ENCODE assay signal across 9 cellular contexts in the genomic region with DNA sequence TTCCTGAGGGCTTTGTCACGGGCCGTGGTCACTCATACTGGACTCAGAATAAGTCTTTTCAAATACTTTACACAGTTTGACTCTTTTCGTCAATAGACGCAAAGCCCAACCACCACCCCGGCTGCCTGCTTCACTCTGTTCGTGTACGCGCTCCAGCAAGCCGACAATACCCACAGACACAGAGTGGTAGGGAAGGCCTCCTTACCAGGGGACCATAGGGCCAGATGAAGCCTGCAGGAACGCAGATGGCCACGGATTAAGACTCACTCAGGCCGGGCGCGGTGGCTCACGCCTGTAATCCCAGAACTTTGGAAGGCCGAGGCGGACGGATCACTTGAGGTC. TPM values are rescaled to one million over a fixed set of nuclear protein-coding genes. Genes with fewer than 3 reads are reported as not detected.
DNase-seq lines count a peak whose midpoint lies in the region; ATAC-seq and TF ChIP-seq lines count a peak whose summit lies in the region.
"Had no signal": no experiment of that assay in that cellular context is flagged by ENCODE, and none has a peak within 500 bp of the region (broad histone marks: within the 10 kb centered on the region; RNA-seq: fewer than 3 reads in every experiment).

No MANE protein-coding gene starts in this region.

- no peaks in the 10 kb centered on the region for H4K20me1 ChIP-seq in H9 (ENCODE audit: control insufficient read depth, insufficient read depth, insufficient read length)

- H3K27me3 Mint-ChIP-seq in CD4-positive, CD25-positive, alpha-beta regulatory T cell = no peaks in the 10 kb centered on the region
- no peaks in the 10 kb centered on the region; the same call in 1 of the 2 replicates for H3K27me3 Mint-ChIP-seq in H9 (ENCODE audit: low read depth)
- no peaks in the 10 kb centered on the region for H3K27me3 Mint-ChIP-seq in dendritic cell treated with granulocyte-macrophage colony-stimulating factor and Interleukin-4, amounts not matched to agents 40 ng/mL and 50 ng/mL, for 4 days

- no peak overlapping the region for H4K5ac ChIP-seq in H9 (ENCODE audit: insufficient read length, low read depth, low read length)
- no peak overlapping the region for H4K5ac ChIP-seq in mesendoderm (ENCODE audit: low read length)

- peak overlapping the region; percentile 97 to 99 (median 98) for H3K4me3 Mint-ChIP-seq in CD4-positive, CD25-positive, alpha-beta regulatory T cell
- H3K4me3 Mint-ChIP-seq in H9 = peak overlapping the region; percentile 97 to 99
- peak overlapping the region; percentile 100 for H3K4me3 Mint-ChIP-seq in dendritic cell treated with granulocyte-macrophage colony-stimulating factor and Interleukin-4, amounts not matched to agents 40 ng/mL and 50 ng/mL, for 4 days

- H4K8ac ChIP-seq in H9 (replicated peaks; ENCODE audit: insufficient read length, low read depth, low read length) = no peak overlapping the region
- H4K8ac ChIP-seq in mesendoderm (ENCODE audit: low read depth, low read length) = no peak overlapping the region

- H3K4me3 ChIP-seq in CD4-positive, CD25-positive, alpha-beta regulatory T cell (ENCODE audit: low read depth, low read length) = peak overlapping the region; percentile 98
- H3K4me3 ChIP-seq in SJCRH30 (peak overlapping the region; percentile 78), mesendoderm (ENCODE audit: low read length) (peak overlapping the region; percentile 74), tibial nerve (peak overlapping the region; percentile 69 to 83 (median 74))

- H2BK12ac ChIP-seq in H9 (ENCODE audit: insufficient read length, low read depth, low read length) = no peak overlapping the region

- DNase-seq in CD4-positive, CD25-positive, alpha-beta regulatory T cell = peak in 1 of 3 donors; percentile 20
- DNase-seq in H9 (no peak), SJCRH30 (peak; percentile 27 to 38), mesendoderm (peak; percentile 35), tibial nerve (ENCODE audit: low spot score in 2 of 2) (no peak), HuH-7 (ENCODE audit: low spot score) (no peak)

- H2BK15ac ChIP-seq in H9 (ENCODE audit: low read depth, low read length) (no peak overlapping the region), mesendoderm (replicated peaks; ENCODE audit: low read depth) (no peak overlapping the region)

- H3K79me1 ChIP-seq in H9 (ENCODE audit: insufficient read depth, low read depth, low read length, poor library complexity, severe bottlenecking) = peaks cover 12% of the 10 kb centered on the region
- peaks cover 22% of the 10 kb centered on the region for H3K79me1 ChIP-seq in mesendoderm (ENCODE audit: low read length)

- no peak overlapping the region for H3K56ac ChIP-seq in H9 (ENCODE audit: insufficient read length, low read depth, low read length)
- H3K56ac ChIP-seq in mesendoderm (ENCODE audit: low read length) = peak overlapping the region; percentile 83

- H3K27ac Mint-ChIP-seq in CD4-positive, CD25-positive, alpha-beta regulatory T cell = peak overlapping the region; percentile 98 to 99 (median 98)
- H3K27ac Mint-ChIP-seq in H9 = peak overlapping the region; percentile 96 to 99 (median 97); a peak in 6 of 7 replicates
- peak overlapping the region; percentile 96 for H3K27ac Mint-ChIP-seq in dendritic cell treated with granulocyte-macrophage colony-stimulating factor and Interleukin-4, amounts not matched to agents 40 ng/mL and 50 ng/mL, for 4 days

- H3K79me2 ChIP-seq in H9 (ENCODE audit: insufficient read depth, low read length) (peaks cover 22% of the 10 kb centered on the region; the same call in 1 of the 2 replicates), mesendoderm (ENCODE audit: control insufficient read depth, insufficient read depth, low read length) (peaks cover 42% of the 10 kb centered on the region)

- H3K9me3 ChIP-seq in CD4-positive, CD25-positive, alpha-beta regulatory T cell (ENCODE audit: control insufficient read depth in 2 of 2, low read length in 2 of 2) = no peaks in the 10 kb centered on the region
- H3K9me3 ChIP-seq in H9 (ENCODE audit: control insufficient read depth, low read depth, low read length) (no peaks in the 10 kb centered on the region), SJCRH30 (replicated peaks) (no peaks in the 10 kb centered on the region), tibial nerve (no peaks in the 10 kb centered on the region)

- no CpG with 5 or more reads among the region's 18 CpGs for WGBS in H9 (ENCODE audit: extremely low coverage, insufficient read length, low lambda C conversion rate)
- no CpG with 5 or more reads among the region's 18 CpGs for WGBS in mesendoderm (ENCODE audit: extremely low coverage, insufficient coverage, low lambda C conversion rate)
- 1 to 2% methylated on average over 17 to 18 of the region's 18 CpGs for WGBS in tibial nerve, 2 donors

- H3K9ac ChIP-seq in H9 (ENCODE audit: extremely low read depth, insufficient read length, low read length) (peak overlapping the region; percentile 97), mesendoderm (ENCODE audit: low read length) (peak overlapping the region; percentile 86)

- peak in 1 of 2 donors; percentile 26 for ATAC-seq in CD4-positive, CD25-positive, alpha-beta regulatory T cell (ENCODE audit: low read depth in 2 of 2)
- ATAC-seq in HG02870 (IDR thresholded peaks at IDR 0.05; ENCODE audit: unreplicated experiment) = no peak

- no peak overlapping the region for H3T11ph ChIP-seq in H9 (ENCODE audit: low read length)

- H3K27me3 ChIP-seq in CD4-positive, CD25-positive, alpha-beta regulatory T cell (ENCODE audit: control insufficient read depth, insufficient read depth, low read length) = no peaks in the 10 kb centered on the region
- H3K27me3 ChIP-seq in H9 (ENCODE audit: insufficient read depth, low read length) (no peaks in the 10 kb centered on the region), SJCRH30 (no peaks in the 10 kb centered on the region), mesendoderm (ENCODE audit: insufficient read depth, low read length, poor library complexity) (no peaks in the 10 kb centered on the region), tibial nerve (no peaks in the 10 kb centered on the region)

- no peak overlapping the region for H2BK5ac ChIP-seq in H9 (ENCODE audit: insufficient read length, low read length)
- H2BK5ac ChIP-seq in mesendoderm (ENCODE audit: low read length) = no peak overlapping the region

- no peak for TF ChIP-seq EP300 in tibial nerve (IDR thresholded peaks at IDR 0.05)

- no peak overlapping the region for H2BK20ac ChIP-seq in H9 (ENCODE audit: low read depth, low read length, poor library complexity, severe bottlenecking)

- H3K9me3 Mint-ChIP-seq in CD4-positive, CD25-positive, alpha-beta regulatory T cell = peaks cover 0 to 1% (median 0%) of the 10 kb centered on the region in 7 donors
- H3K9me3 Mint-ChIP-seq in H9 = no peaks in the 10 kb centered on the region
- no peaks in the 10 kb centered on the region for H3K9me3 Mint-ChIP-seq in dendritic cell treated with granulocyte-macrophage colony-stimulating factor and Interleukin-4, amounts not matched to agents 40 ng/mL and 50 ng/mL, for 4 days

- H2AFZ ChIP-seq in H9 (ENCODE audit: low read length) = no peak overlapping the region

- H3K27ac ChIP-seq in CD4-positive, CD25-positive, alpha-beta regulatory T cell (ENCODE audit: insufficient read depth, low read length, poor library complexity, severe bottlenecking) = peak overlapping the region; percentile 89
- no peak overlapping the region for H3K27ac ChIP-seq in H9 (ENCODE audit: insufficient read length, low read depth, low read length)
- H3K27ac ChIP-seq in SJCRH30 = peak overlapping the region; percentile 92
- H3K27ac ChIP-seq in mesendoderm (ENCODE audit: low read depth, low read length) = no peak overlapping the region
- H3K27ac ChIP-seq in tibial nerve = peak overlapping the region; percentile 83 to 94 (median 92)

- H3K23ac ChIP-seq in H9 (ENCODE audit: insufficient read length, low read depth, low read length) (no peak overlapping the region), mesendoderm (ENCODE audit: low read length) (no peak overlapping the region)

- H3K14ac ChIP-seq in H9 (ENCODE audit: insufficient read depth, low read length) = peak overlapping the region; percentile 80

- TF ChIP-seq POLR2A in tibial nerve (IDR thresholded peaks at IDR 0.05) = no peak

- peaks cover 21% of the 10 kb centered on the region for H3K4me1 ChIP-seq in CD4-positive, CD25-positive, alpha-beta regulatory T cell (ENCODE audit: control insufficient read depth, insufficient read depth, low read length, poor library complexity, severe bottlenecking)
- H3K4me1 ChIP-seq in H9 (ENCODE audit: insufficient read depth, low read length) (peaks cover 5% of the 10 kb centered on the region; the same call in 1 of the 2 replicates), SJCRH30 (peaks cover 3% of the 10 kb centered on the region), mesendoderm (ENCODE audit: control insufficient read depth, low read depth, low read length) (peaks cover 5% of the 10 kb centered on the region), tibial nerve (peaks cover 0 to 37% (median 14%) of the 10 kb centered on the region in 4 donors)

- peaks cover 20% of the 10 kb centered on the region for H3K36me3 Mint-ChIP-seq in CD4-positive, CD25-positive, alpha-beta regulatory T cell
- H3K36me3 Mint-ChIP-seq in H9 (ENCODE audit: insufficient read depth in 1 of 3, low read depth in 3 of 3) = peaks cover 11 to 25% (median 22%) of the 10 kb centered on the region in 3 experiments; a peak in 6 of 7 replicates
- H3K36me3 Mint-ChIP-seq in dendritic cell treated with granulocyte-macrophage colony-stimulating factor and Interleukin-4, amounts not matched to agents 40 ng/mL and 50 ng/mL, for 4 days (ENCODE audit: low read depth) = peaks cover 51% of the 10 kb centered on the region

- no peak overlapping the region for H2BK120ac ChIP-seq in H9 (ENCODE audit: low read depth, low read length, poor library complexity, severe bottlenecking)
- H2BK120ac ChIP-seq in mesendoderm (ENCODE audit: low read depth, low read length) = no peak overlapping the region

- peaks cover 6 to 53% (median 39%) of the 10 kb centered on the region in 4 donors for H3K4me1 Mint-ChIP-seq in CD4-positive, CD25-positive, alpha-beta regulatory T cell
- H3K4me1 Mint-ChIP-seq in H9 = peaks cover 10 to 13% of the 10 kb centered on the region in 2 experiments
- peaks cover 33% of the 10 kb centered on the region for H3K4me1 Mint-ChIP-seq in dendritic cell treated with granulocyte-macrophage colony-stimulating factor and Interleukin-4, amounts not matched to agents 40 ng/mL and 50 ng/mL, for 4 days (ENCODE audit: low read depth)

- intact Hi-C loops in dendritic cell treated with granulocyte-macrophage colony-stimulating factor and Interleukin-4, amounts not matched to agents 40 ng/mL and 50 ng/mL, for 4 days (cut with micrococcal nuclease) = loop anchor here (1.0 kb wide), 1 partner anchor 42 kb away; a partner anchor contains a TSS

- H3K4me2 ChIP-seq in H9 (ENCODE audit: insufficient read depth, insufficient read length, low read length) (peak overlapping the region; percentile 72), mesendoderm (ENCODE audit: low read length) (peak overlapping the region; percentile 56)

- TF ChIP-seq CTCF in H9 (conservative IDR thresholded peaks at IDR 0.05) (no peak), tibial nerve (IDR thresholded peaks at IDR 0.05) (no peak)

- no peak overlapping the region for H2AK5ac ChIP-seq in H9 (ENCODE audit: insufficient read length, low read length)
- no peak overlapping the region for H2AK5ac ChIP-seq in mesendoderm (ENCODE audit: low read length)

- H3K36me3 ChIP-seq in CD4-positive, CD25-positive, alpha-beta regulatory T cell (ENCODE audit: control insufficient read depth, insufficient read depth, low read length) = peaks cover 13% of the 10 kb centered on the region
- peaks cover 3% of the 10 kb centered on the region; the same call in 1 of the 2 replicates for H3K36me3 ChIP-seq in SJCRH30
- H3K36me3 ChIP-seq in mesendoderm (ENCODE audit: control insufficient read depth, insufficient read depth, low read length) = no peaks in the 10 kb centered on the region
- H3K36me3 ChIP-seq in tibial nerve = peaks cover 0 to 29% (median 0%) of the 10 kb centered on the region in 3 donors

- H3K4ac ChIP-seq in H9 (ENCODE audit: low read depth, low read length) (no peak overlapping the region), mesendoderm (ENCODE audit: low read depth, low read length) (no peak overlapping the region)

- H3K18ac ChIP-seq in H9 (ENCODE audit: insufficient read length, low read depth, low read length) (no peak overlapping the region), mesendoderm (ENCODE audit: low read length) (no peak overlapping the region)

- H3K23me2 ChIP-seq in H9 (ENCODE audit: insufficient read length, low read depth, low read length, poor library complexity, severe bottlenecking) = peaks cover 5% of the 10 kb centered on the region

- no peak overlapping the region for H4K91ac ChIP-seq in H9 (ENCODE audit: insufficient read length, low read depth, low read length)

RNA-seq across cellular contexts. Expression of a gene that starts 29.7 kb away (rescaled TPM):
- 2.2 TPM for total RNA-seq in CD4-positive, CD25-positive, alpha-beta regulatory T cell
- polyA plus RNA-seq in CD4-positive, CD25-positive, alpha-beta regulatory T cell = under 1 TPM in 3 of 4 donors, not detected in 1; 0.05 to 0.13 (median 0.05) TPM
- total RNA-seq in H9 (2021) (0.11 and 0.28 TPM in 2 replicates), tibial nerve (1 to 10 TPM in 1 of 4 donors, under 1 TPM in 3; 0.22 to 2.2 (median 0.46) TPM)
- total RNA-seq in SJCRH30 (2014; rRNA removed; shearing (Covaris generic)) = not detected in 2 replicates
- polyA plus RNA-seq in mesendoderm (2013, experiment 1 of 2) = 0.29 TPM
- polyA plus RNA-seq in mesendoderm (2013, experiment 2 of 2) = 0.35 TPM
- total RNA-seq: NCI-H460 had no signal

RNA-seq across cellular contexts. Expression of a gene that starts 41.0 kb away (rescaled TPM):
- total RNA-seq in CD4-positive, CD25-positive, alpha-beta regulatory T cell = 44.6 TPM
- polyA plus RNA-seq in CD4-positive, CD25-positive, alpha-beta regulatory T cell = 10 to 100 TPM; 37.0 to 46.7 (median 42.3) TPM
- total RNA-seq in H9 (2021) (40.1 and 41.0 TPM in 2 replicates), tibial nerve (10 to 100 TPM; 15.5 to 42.0 (median 32.8) TPM)
- 29.6 and 36.7 TPM in 2 replicates for total RNA-seq in SJCRH30 (2014; rRNA removed; shearing (Covaris generic))
- polyA plus RNA-seq in mesendoderm (2013, experiment 1 of 2) = 44.4 TPM
- polyA plus RNA-seq in mesendoderm (2013, experiment 2 of 2) = 43.9 TPM

RNA-seq across cellular contexts. Expression of a gene that starts 41.2 kb away (rescaled TPM):
- 19.3 TPM for total RNA-seq in CD4-positive, CD25-positive, alpha-beta regulatory T cell
- 1 to 10 TPM; 2.5 to 5.3 (median 3.8) TPM for polyA plus RNA-seq in CD4-positive, CD25-positive, alpha-beta regulatory T cell
- total RNA-seq in H9 (2021) (19.3 and 22.0 TPM in 2 replicates), tibial nerve (10 to 100 TPM; 36.6 to 74.4 (median 43.3) TPM)
- 15.7 and 18.1 TPM in 2 replicates for total RNA-seq in SJCRH30 (2014; rRNA removed; shearing (Covaris generic))
- polyA plus RNA-seq in mesendoderm (2013, experiment 1 of 2) = 14.8 TPM
- 14.7 TPM for polyA plus RNA-seq in mesendoderm (2013, experiment 2 of 2)

Comparison
In these comparisons a context has a peak if more than half of its experiments do, and no peak if none do; other contexts are left out.
1. DNase-seq: peak in SJCRH30 (2 of 2) and mesendoderm (single experiment); none in H9 (single experiment), tibial nerve (0 of 2) and HuH-7 (single experiment).
2. H3K27ac ChIP-seq: peak in CD4-positive, CD25-positive, alpha-beta regulatory T cell (single experiment), SJCRH30 (single experiment) and tibial nerve (4 of 4); none in H9 (single experiment) and mesendoderm (single experiment).
3. Peak in every context shown above with its lines, with median percentiles within 50 percentile points of each other: H3K4me3 ChIP-seq, H3K27ac Mint-ChIP-seq and H3K4me3 Mint-ChIP-seq.